10 cellular contexts compared by ENCODE assay signal in genomic region chr17:8922451-8922850, GRCh38. TPM values are rescaled to one million over a fixed set of nuclear protein-coding genes. Genes with fewer than 3 reads are reported as not detected.
A peak's percentile ranks its signal among the peaks of the same experiment; 100 is the strongest.
DNase-seq lines count a peak whose midpoint lies in the region; TF ChIP-seq lines count a peak whose summit lies in the region.
"Had no signal": no experiment of that assay in that cellular context is flagged by ENCODE, and none has a peak within 500 bp of the region (broad histone marks: within the 10 kb centered on the region; RNA-seq: fewer than 3 reads in every experiment).

No MANE protein-coding gene starts in this region.

- no peak overlapping the region for H3K4me3 ChIP-seq in fibroblast of pulmonary artery (replicated peaks; ENCODE audit: low read depth, low read length)
- no peak overlapping the region for H3K4me3 ChIP-seq in skeletal muscle satellite cell (ENCODE audit: low read length)
- no peak overlapping the region for H3K4me3 ChIP-seq in HAP-1

- H3K27me3 ChIP-seq in skeletal muscle satellite cell (ENCODE audit: control insufficient read depth, insufficient read depth, low read length) (no peaks in the 10 kb centered on the region), HAP-1 (ENCODE audit: low read depth) (no peaks in the 10 kb centered on the region)

- H3K4me2 ChIP-seq in skeletal muscle satellite cell (ENCODE audit: low read length) = peak overlapping the region; percentile 30

- H3K9me3 ChIP-seq in skeletal muscle satellite cell (replicated peaks; ENCODE audit: low read length) (no peaks in the 10 kb centered on the region), HAP-1 (no peaks in the 10 kb centered on the region)

- TF ChIP-seq CTCF in fibroblast of pulmonary artery (IDR thresholded peaks at IDR 0.05; ENCODE audit: low read length, missing control alignments) = no peak

- no peak overlapping the region for H3K9ac ChIP-seq in skeletal muscle satellite cell (ENCODE audit: low read depth, low read length)

- H3K4me1 ChIP-seq in skeletal muscle satellite cell (ENCODE audit: control insufficient read depth, insufficient read depth, low read length) = peaks cover 5% of the 10 kb centered on the region
- H3K4me1 ChIP-seq in HAP-1 = no peaks in the 10 kb centered on the region

- in situ Hi-C loops in HAP-1 (cut with MboI; ENCODE audit: low sequenced_read_pairs) = no loop called here

- H3K36me3 ChIP-seq in skeletal muscle satellite cell (ENCODE audit: insufficient read depth, low read length) = no peaks in the 10 kb centered on the region
- H3K36me3 ChIP-seq in HAP-1 (replicated peaks) = no peaks in the 10 kb centered on the region

- peak; percentile 72 for DNase-seq in GM04504 (ENCODE audit: low read depth)
- peak; percentile 71 for DNase-seq in SIG-M5 (lab: John Stamatoyannopoulos, UW)
- DNase-seq in fibroblast of pulmonary artery (ENCODE audit: low read depth) = peak; percentile 91
- DNase-seq in iPS-NIHi11 (ENCODE audit: low spot score) = no peak
- DNase-seq in NCI-H1694 (lab: John Stamatoyannopoulos, UW) = no peak
- DNase-seq in ureter (ENCODE audit: low spot score) = no peak
- DNase-seq in HAP-1 (ENCODE audit: low spot score in 2 of 2) = no peak
- DNase-seq: mesendoderm, MM.1S had no signal

RNA-seq across cellular contexts. Expression of gene PIK3R5, which starts 43.1 kb away (rescaled TPM):
- not detected in 2 replicates for total RNA-seq in skeletal muscle satellite cell (2012; rRNA removed)
- total RNA-seq in ureter = 8.4 TPM

RNA-seq across cellular contexts. Expression of gene PIK3R6, which starts 55.0 kb away (rescaled TPM):
- total RNA-seq in skeletal muscle satellite cell (2012; rRNA removed) = not detected in 2 replicates
- 1.7 TPM for total RNA-seq in ureter

Comparison
In these comparisons a context has a peak if more than half of its experiments do, and no peak if none do; other contexts are left out.
1. DNase-seq: peak in GM04504 (single experiment), SIG-M5 (single experiment) and fibroblast of pulmonary artery (single experiment); none in iPS-NIHi11 (single experiment), NCI-H1694 (single experiment), ureter (single experiment) and HAP-1 (0 of 2).